Comparison of ENCODE assay signal across 14 cellular contexts in the genomic region with DNA sequence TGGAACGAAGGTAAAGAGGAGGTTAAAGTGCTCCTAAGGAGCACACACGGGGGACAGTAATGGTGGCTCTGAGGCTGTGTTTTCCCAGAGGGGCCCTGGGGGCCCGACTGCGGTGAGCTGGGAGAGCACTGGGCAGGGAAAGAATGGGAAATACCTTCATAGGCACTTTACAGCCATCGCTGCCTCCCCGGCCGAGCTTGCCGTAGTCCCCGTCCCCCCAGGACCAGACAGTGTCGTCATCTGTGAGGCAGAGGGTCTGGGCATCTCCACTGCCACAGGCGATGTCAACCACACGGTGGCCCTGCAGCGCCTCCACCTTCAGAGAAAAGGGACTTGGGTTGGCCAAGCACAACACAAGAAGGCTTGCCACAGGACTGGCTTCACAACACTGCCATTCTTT. TPM values are rescaled to one million over a fixed set of nuclear protein-coding genes. Genes with fewer than 3 reads are reported as not detected.
DNase-seq lines count a peak whose midpoint lies in the region; ATAC-seq and TF ChIP-seq lines count a peak whose summit lies in the region.
"Had no signal": no experiment of that assay in that cellular context is flagged by ENCODE, and none has a peak within 500 bp of the region (broad histone marks: within the 10 kb centered on the region; RNA-seq: fewer than 3 reads in every experiment).

No MANE protein-coding gene starts in this region.

- H3K36me3 Mint-ChIP-seq in chondrocyte (ENCODE audit: low read depth), result peaks cover 12% of the 10 kb centered on the region

- peak overlapping the region; percentile 97 for H3K27ac Mint-ChIP-seq in chondrocyte (ENCODE audit: unreplicated experiment)
- H3K27ac Mint-ChIP-seq: CD4-positive, alpha-beta T cell had no signal

- no peak overlapping the region for H3K4me2 ChIP-seq in osteoblast (ENCODE audit: insufficient read depth, low read length)

- intact Hi-C loops in Right ventricle myocardium superior (cut with DNase I), result no loop called here

- peaks cover 33% of the 10 kb centered on the region for H3K4me1 Mint-ChIP-seq in chondrocyte (ENCODE audit: low read depth)

- H3K27me3 ChIP-seq in right atrium auricular region (no peaks in the 10 kb centered on the region), osteoblast (ENCODE audit: insufficient read depth, low read length) (no peaks in the 10 kb centered on the region)

- TF ChIP-seq CTCF in right atrium auricular region (IDR thresholded peaks at IDR 0.05) (no peak), chondrocyte (IDR thresholded peaks at IDR 0.05) (no peak), osteoblast (IDR thresholded peaks at IDR 0.05; ENCODE audit: extremely low read depth, low read depth, low read length) (no peak)

- no peaks in the 10 kb centered on the region for H3K9me3 ChIP-seq in right atrium auricular region
- no peaks in the 10 kb centered on the region for H3K9me3 ChIP-seq in osteoblast (ENCODE audit: low read depth, low read length)
- H3K9me3 ChIP-seq: Caco-2 had no signal

- H4K20me1 ChIP-seq in osteoblast (ENCODE audit: insufficient read depth, low read length), result no peaks in the 10 kb centered on the region

- H3K27ac ChIP-seq in right atrium auricular region (no peak overlapping the region), osteoblast (ENCODE audit: low read depth, low read length) (peak overlapping the region; percentile 20)
- H3K27ac ChIP-seq: C4-2B had no signal

- ATAC-seq in Right ventricle myocardium superior (ENCODE audit: poor library complexity) (no peak), HG03175 (IDR thresholded peaks at IDR 0.05; ENCODE audit: unreplicated experiment) (no peak), GM18517 (IDR thresholded peaks at IDR 0.05; ENCODE audit: unreplicated experiment) (no peak)

- H3K4me1 ChIP-seq in right atrium auricular region (peaks cover 0 to 7% of the 10 kb centered on the region in 2 donors), osteoblast (ENCODE audit: insufficient read depth, low read length) (peaks cover 27% of the 10 kb centered on the region)
- H3K4me1 ChIP-seq: Caco-2 had no signal

- no peak overlapping the region for H3K4me3 Mint-ChIP-seq in chondrocyte (ENCODE audit: unreplicated experiment)
- H3K4me3 Mint-ChIP-seq: CD4-positive, alpha-beta T cell had no signal

- DNase-seq in right atrium auricular region (ENCODE audit: low spot score) (peak; percentile 32), Right ventricle myocardium superior (no peak), chondrocyte (ENCODE audit: low spot score) (no peak), osteoblast (ENCODE audit: insufficient read length, low spot score, missing footprints) (no peak), NCI-H2107 (lab: John Stamatoyannopoulos, UW) (no peak)
- DNase-seq: AML-193; Caco-2; CD4-positive, alpha-beta T cell; GM23248; HCEC 1CT; IMR-90 had no signal

- no peaks in the 10 kb centered on the region for H3K9me3 Mint-ChIP-seq in chondrocyte (ENCODE audit: low read depth)
- H3K9me3 Mint-ChIP-seq: CD4-positive, alpha-beta T cell had no signal

- H2AFZ ChIP-seq in osteoblast (ENCODE audit: low read length), result no peak overlapping the region
- H2AFZ ChIP-seq: GM23248 had no signal

- H3K79me2 ChIP-seq in osteoblast (ENCODE audit: insufficient read depth, low read length), result no peaks in the 10 kb centered on the region

- H3K4me3 ChIP-seq in right atrium auricular region, result no peak overlapping the region
- H3K4me3 ChIP-seq in osteoblast (ENCODE audit: insufficient read depth, low read length), result no peak overlapping the region
- H3K4me3 ChIP-seq: GM23248 had no signal

- H3K36me3 ChIP-seq in right atrium auricular region (peaks cover 64% of the 10 kb centered on the region), osteoblast (ENCODE audit: insufficient read depth, low read length) (peaks cover 15% of the 10 kb centered on the region)

- no peaks in the 10 kb centered on the region for H3K27me3 Mint-ChIP-seq in chondrocyte (ENCODE audit: low read depth)
- H3K27me3 Mint-ChIP-seq: CD4-positive, alpha-beta T cell had no signal

RNA-seq across cellular contexts. Expression of a gene that starts 32.8 kb away (rescaled TPM):
- total RNA-seq in right atrium auricular region (under 1 TPM in 1 of 2 donors, not detected in 1; 0.31 TPM), Right ventricle myocardium superior (0.16 TPM), chondrocyte (0.75 to 3.3 TPM (median 0.82 TPM) in 3 replicates), osteoblast (not detected in 2 replicates)
- total RNA-seq: CD4-positive, alpha-beta T cell; GM23248 had no signal
